ENCODE assay signal across 27 cellular contexts in the genomic region with DNA sequence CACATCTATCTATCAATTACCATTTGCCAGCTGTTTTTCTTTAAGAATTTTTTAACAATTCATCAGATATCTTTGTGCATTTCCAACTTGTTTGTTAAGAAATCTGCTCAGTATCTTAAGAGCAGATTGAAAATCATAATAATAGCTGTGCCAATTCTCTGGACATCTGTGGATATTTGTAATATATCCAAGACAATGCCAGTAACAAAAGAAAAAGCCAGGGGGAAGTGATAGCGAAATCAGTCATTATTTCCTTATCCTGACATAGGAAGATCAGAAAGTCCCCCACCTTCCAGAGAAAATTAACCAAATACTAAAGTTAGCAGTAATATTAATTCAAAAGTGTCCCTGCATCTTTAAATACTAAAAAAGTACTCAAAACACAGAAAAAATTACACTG.
A peak's percentile ranks its signal among the peaks of the same experiment; 100 is the strongest.
DNase-seq lines count a peak whose midpoint lies in the region; ATAC-seq and TF ChIP-seq lines count a peak whose summit lies in the region.
"Had no signal": no experiment of that assay in that cellular context is flagged by ENCODE, and none has a peak within 500 bp of the region (broad histone marks: within the 10 kb centered on the region; RNA-seq: fewer than 3 reads in every experiment).

No MANE protein-coding gene starts in this region.

- H3K36me3 ChIP-seq in left ventricle myocardium inferior = no peaks in the 10 kb centered on the region
- H3K36me3 ChIP-seq in upper lobe of right lung = no peaks in the 10 kb centered on the region
- H3K36me3 ChIP-seq in CD8-positive, alpha-beta memory T cell (ENCODE audit: insufficient read depth, low read length) = no peaks in the 10 kb centered on the region
- H3K36me3 ChIP-seq: Peyer's patch, prostate gland, SJSA1, tibial nerve had no signal

- H3K36me3 Mint-ChIP-seq in CD8-positive, alpha-beta memory T cell = peaks cover 0 to 4% (median 0%) of the 10 kb centered on the region in 3 donors

- TF ChIP-seq CTCF in left ventricle myocardium inferior (IDR thresholded peaks at IDR 0.05; ENCODE audit: borderline replicate concordance) (no peak), upper lobe of right lung (IDR thresholded peaks at IDR 0.05) (no peak)

- intact Hi-C loops in left ventricle myocardium inferior (cut with micrococcal nuclease) (no loop called here), Right ventricle myocardium inferior (cut with DNase I) (loop anchor here (5.0 kb wide), 1 partner anchor 62 kb away; no protein-coding TSS in a partner anchor), upper lobe of right lung (cut with DNase I) (no loop called here)

- no peak for ATAC-seq in Right ventricle myocardium inferior
- no peak for ATAC-seq in upper lobe of right lung
- no peak for ATAC-seq in HG03342 (IDR thresholded peaks at IDR 0.05; ENCODE audit: unreplicated experiment)
- ATAC-seq in HG02610 (IDR thresholded peaks at IDR 0.05; ENCODE audit: unreplicated experiment) = no peak
- ATAC-seq: activated naive CD8-positive, alpha-beta T cell treated with anti-CD3 and anti-CD28 coated beads, Interleukin-2, amount 50 U/mL, for 24 hours; stimulated activated naive CD8-positive, alpha-beta T cell treated with anti-CD3 and anti-CD28 coated beads, Interleukin-15, Interleukin-2, amounts not matched to agents 100 U/mL and 50 U/mL, for 24 hours had no signal

- H3K9me3 ChIP-seq in left ventricle myocardium inferior (replicated peaks) (no peaks in the 10 kb centered on the region), upper lobe of right lung (no peaks in the 10 kb centered on the region)
- H3K9me3 ChIP-seq in CD8-positive, alpha-beta memory T cell (ENCODE audit: low read length) = no peaks in the 10 kb centered on the region
- H3K9me3 ChIP-seq: Peyer's patch, prostate gland, SJSA1, tibial nerve had no signal

- H3K4me1 ChIP-seq in left ventricle myocardium inferior = peaks cover 64% of the 10 kb centered on the region
- H3K4me1 ChIP-seq in upper lobe of right lung = peaks cover 28% of the 10 kb centered on the region
- H3K4me1 ChIP-seq in CD8-positive, alpha-beta memory T cell (ENCODE audit: insufficient read depth, low read length) = peaks cover 24% of the 10 kb centered on the region

- no peaks in the 10 kb centered on the region for H3K9me3 Mint-ChIP-seq in CD8-positive, alpha-beta memory T cell
- H3K9me3 Mint-ChIP-seq: H9 had no signal

- H3K4me3 ChIP-seq in left ventricle myocardium inferior (no peak overlapping the region), upper lobe of right lung (no peak overlapping the region)
- H3K4me3 ChIP-seq in CD8-positive, alpha-beta memory T cell (ENCODE audit: low read length) = no peak overlapping the region
- H3K4me3 ChIP-seq: BLaER1, coronary artery, hepatocyte, Peyer's patch, prostate gland, SJSA1, tibial nerve had no signal

- H3K27ac ChIP-seq in left ventricle myocardium inferior (replicated peaks) (peak overlapping the region; percentile 53), upper lobe of right lung (peak overlapping the region; percentile 48)
- H3K27ac ChIP-seq in CD8-positive, alpha-beta memory T cell (ENCODE audit: low read depth, low read length) = no peak overlapping the region
- H3K27ac ChIP-seq: BLaER1, hepatocyte, prostate gland, SJSA1 had no signal

- H3K27ac Mint-ChIP-seq in CD8-positive, alpha-beta memory T cell = no peak overlapping the region
- H3K27ac Mint-ChIP-seq: activated naive CD8-positive, alpha-beta T cell treated with anti-CD3 and anti-CD28 coated beads, Interleukin-2, amount 50 U/mL, for 24 hours had no signal

- no peaks in the 10 kb centered on the region for H3K27me3 Mint-ChIP-seq in CD8-positive, alpha-beta memory T cell
- H3K27me3 Mint-ChIP-seq: activated naive CD8-positive, alpha-beta T cell treated with anti-CD3 and anti-CD28 coated beads, Interleukin-2, amount 50 U/mL, for 24 hours had no signal

- no peak overlapping the region for H3K4me3 Mint-ChIP-seq in CD8-positive, alpha-beta memory T cell
- H3K4me3 Mint-ChIP-seq: activated naive CD8-positive, alpha-beta T cell treated with anti-CD3 and anti-CD28 coated beads, Interleukin-2, amount 50 U/mL, for 24 hours; H9 had no signal

- POLR2A ChIA-PET in CD8-positive, alpha-beta memory T cell (lab: Charles Lee) = no interaction called here

- CTCF ChIA-PET in CD8-positive, alpha-beta memory T cell (lab: Charles Lee) = no interaction called here

- H3K27me3 ChIP-seq in left ventricle myocardium inferior (ENCODE audit: low read depth) (no peaks in the 10 kb centered on the region), upper lobe of right lung (no peaks in the 10 kb centered on the region)
- H3K27me3 ChIP-seq in CD8-positive, alpha-beta memory T cell (ENCODE audit: insufficient read depth, low read length, poor library complexity, severe bottlenecking) = no peaks in the 10 kb centered on the region
- H3K27me3 ChIP-seq: BLaER1, hepatocyte, Peyer's patch, SJSA1, tibial nerve had no signal

- peaks cover 34 to 45% (median 37%) of the 10 kb centered on the region in 3 donors for H3K4me1 Mint-ChIP-seq in CD8-positive, alpha-beta memory T cell

- DNase-seq in left ventricle myocardium inferior (no peak), Right ventricle myocardium inferior (ENCODE audit: missing footprints) (no peak), dermis blood vessel endothelial cell (peak; percentile 83), lung microvascular endothelial cell (ENCODE audit: low read depth in 2 of 2) (peak; percentile 21 to 78), upper lobe of right lung (no peak)
- DNase-seq in CD8-positive, alpha-beta memory T cell = no peak
- DNase-seq: activated CD4-positive, alpha-beta T cell treated with anti-CD3 and anti-CD28 coated beads, Interleukin-2, amount 50 U/mL, for 4 hours; activated effector memory CD4-positive, alpha-beta T cell treated with anti-CD3 and anti-CD28 coated beads, Interleukin-2, amount 50 U/mL, for 16 hours; activated naive CD8-positive, alpha-beta T cell treated with anti-CD3 and anti-CD28 coated beads, Interleukin-2, amount 50 U/mL, for 24 hours; EL; foreskin fibroblast; H9; MM.1S; NCI-H1436 treated with DMSO at 0.1 percent for 48 hours; NCI-H2171; NCI-H526; stimulated activated naive CD8-positive, alpha-beta T cell treated with anti-CD3 and anti-CD28 coated beads, Interleukin-15, Interleukin-2, amounts not matched to agents 100 U/mL and 50 U/mL, for 24 hours; T-helper 2 cell had no signal

Comparison
In these comparisons a context has a peak if more than half of its experiments do, and no peak if none do; other contexts are left out.
1. DNase-seq: peak in dermis blood vessel endothelial cell (single experiment) and lung microvascular endothelial cell (2 of 2); none in left ventricle myocardium inferior (single experiment), Right ventricle myocardium inferior (single experiment), upper lobe of right lung (single experiment) and CD8-positive, alpha-beta memory T cell (0 of 5).